Comparison of ENCODE assay signal across 8 cellular contexts in the genomic region with DNA sequence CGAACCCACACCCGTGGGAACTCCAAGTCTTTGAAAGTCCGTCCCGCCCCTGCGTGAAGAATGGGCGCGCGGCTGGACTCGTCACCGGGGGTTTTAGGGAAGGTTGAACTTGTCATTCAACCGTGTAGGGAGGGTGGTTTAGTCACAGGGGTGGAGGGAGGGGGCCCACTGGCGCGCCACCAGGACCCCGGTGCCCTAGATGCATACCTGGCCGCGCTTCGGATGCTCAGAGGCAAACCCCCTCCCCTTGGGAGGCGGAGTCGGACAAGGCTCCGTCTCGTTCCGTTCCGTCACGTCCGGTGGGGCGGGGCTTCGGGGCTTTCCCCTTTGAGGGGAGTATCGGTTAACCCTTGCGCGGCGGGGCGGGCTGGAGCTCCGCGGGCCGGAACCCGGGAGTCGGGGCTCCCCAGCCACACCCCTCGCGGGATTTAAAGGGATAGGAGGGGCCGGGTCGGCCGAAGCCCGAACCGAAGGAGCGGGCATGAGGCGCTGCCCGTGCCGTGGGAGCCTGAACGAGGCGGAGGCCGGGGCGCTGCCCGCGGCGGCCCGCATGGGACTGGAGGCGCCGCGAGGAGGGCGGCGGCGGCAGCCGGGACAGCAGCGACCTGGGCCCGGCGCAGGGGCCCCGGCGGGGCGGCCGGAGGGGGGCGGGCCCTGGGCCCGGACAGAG. TPM values are rescaled to one million over a fixed set of nuclear protein-coding genes. Genes with fewer than 3 reads are reported as not detected.
DNase-seq lines count a peak whose midpoint lies in the region; ATAC-seq, FAIRE-seq and TF ChIP-seq lines count a peak whose summit lies in the region.

Gene COQ8B, minus strand, starts transcription at position 232 of the 670 bp plus-strand sequence. CDS start 2,254 bp downstream, outside the sequence.
Gene ITPKC, plus strand, starts transcription at position 458 of the 670 bp plus-strand sequence. Its CDS starts 24 bp downstream, at position 482.

- no peaks in the 10 kb centered on the region for H3K27me3 ChIP-seq in body of pancreas

- H3K9me3 ChIP-seq in body of pancreas: no peaks in the 10 kb centered on the region

- H3K4me3 ChIP-seq in body of pancreas: peak within 1 kb of the TSS; percentile 36 to 83

- H3K36me3 ChIP-seq in body of pancreas (replicated peaks in 1 of 2; ENCODE audit: insufficient read depth in 1 of 2, low read depth in 2 of 2): peaks cover 0 to under 1% of the 10 kb centered on the region in 2 donors

- H3K27ac ChIP-seq in body of pancreas: peak within 1 kb of the TSS; percentile 93 to 99 (median 98)

- peak; percentile 96 for DNase-seq in A172 (ENCODE audit: low spot score)
- DNase-seq in NCI-H2107 (lab: John Stamatoyannopoulos, UW): peak; percentile 87
- DNase-seq in body of pancreas: peak; percentile 99 to 100 (median 99)
- peak; percentile 89 for DNase-seq in iPS DF 19.7 (ENCODE audit: low read depth, low spot score)
- DNase-seq in sciatic nerve (ENCODE audit: low spot score): peak; percentile 100

- WGBS in body of pancreas, 2 donors: 0 to 3% methylated on average over 24 to 70 of the region's 72 CpGs

- peaks cover 49% of the 10 kb centered on the region for H3K4me1 ChIP-seq in body of pancreas

- TF ChIP-seq POLR2A in body of pancreas (IDR thresholded peaks at IDR 0.05): peak; percentile 77 to 87 (median 83)

- FAIRE-seq in TTC549 (lab: Jason Lieb, UNC): peak; percentile 49

- ATAC-seq in GM18520 (IDR thresholded peaks at IDR 0.05; ENCODE audit: unreplicated experiment): peak; percentile 68
- ATAC-seq in HG03064 (IDR thresholded peaks at IDR 0.05; ENCODE audit: low read depth, unreplicated experiment): peak; percentile 62
- ATAC-seq in body of pancreas: peak; percentile 76
- ATAC-seq in sciatic nerve: peak; percentile 76

- intact Hi-C loops in body of pancreas (cut with DNase I): no loop called here
- intact Hi-C loops in sciatic nerve (cut with DNase I): no loop called here

- TF ChIP-seq CTCF in body of pancreas (IDR thresholded peaks at IDR 0.05): peak in 3 of 7 experiments; percentile 19 to 50 (median 44)

RNA-seq across cellular contexts. Expression of gene COQ8B, which starts in this region (rescaled TPM):
- total RNA-seq in A172 (2014; rRNA removed; shearing (Covaris generic)): 35.2 and 51.5 TPM in 2 replicates
- 10 to 100 TPM; 29.8 to 31.3 TPM for total RNA-seq in body of pancreas
- 45.4 TPM for total RNA-seq in sciatic nerve

RNA-seq across cellular contexts. Expression of gene ITPKC, which starts in this region (rescaled TPM):
- total RNA-seq in A172 (2014; rRNA removed; shearing (Covaris generic)): 7.7 and 9.2 TPM in 2 replicates
- 10 to 100 TPM; 14.0 to 27.7 TPM for total RNA-seq in body of pancreas
- 26.2 TPM for total RNA-seq in sciatic nerve

Comparison
In these comparisons a context has a peak if more than half of its experiments do, and no peak if none do; other contexts are left out.
1. Peak in every context shown above with its lines: DNase-seq, ATAC-seq, H3K4me3 ChIP-seq and H3K27ac ChIP-seq.